Comparison of ENCODE assay signal across 3 cellular contexts in genomic region chr2:69316550-69316949, GRCh38.
TF ChIP-seq lines count a peak whose summit lies in the region.

No MANE protein-coding gene starts in this region.

TF ChIP-seq in A549, 52 proteins besides CTCF, POLR2A, EP300 and RAD21:
- TF ChIP-seq ZC3H11A (IDR thresholded peaks at IDR 0.05) (no peak), FOSB (CRISPR knock-in tag; IDR thresholded peaks at IDR 0.05) (0 out of 2 replicates have a peak, but pooled peaks have one; percentile 31), EHF (CRISPR knock-in tag; IDR thresholded peaks at IDR 0.05) (no peak), ATOH8 (CRISPR knock-in tag; IDR thresholded peaks at IDR 0.05; ENCODE audit: low read depth) (no peak)
TF ChIP-seq in A549: peak in this region for 1.

TF ChIP-seq in HEK293, 187 proteins besides CTCF, POLR2A, EP300 and RAD21:
- TF ChIP-seq SETDB1 (IDR thresholded peaks at IDR 0.05; ENCODE audit: insufficient read length, low read length) (peak; percentile 44), ZNF555 (tag by site-specific recombination; conservative IDR thresholded peaks at IDR 0.05) (no peak)

TF ChIP-seq in GM12878, 131 proteins besides CTCF, POLR2A, EP300 and RAD21:
- TF ChIP-seq CBX5 (IDR thresholded peaks at IDR 0.05; ENCODE audit: low read depth) = 0 out of 2 replicates have a peak, but pooled peaks have one; percentile 25
- TF ChIP-seq CHD2 (IDR thresholded peaks at IDR 0.05; ENCODE audit: borderline replicate concordance, low read depth, low read length) = no peak
- TF ChIP-seq ZNF274 (IDR thresholded peaks at IDR 0.05; ENCODE audit: insufficient read depth, insufficient read length) = no peak
